8 cellular contexts compared by ENCODE assay signal in genomic region chr18:49813321-49814146, GRCh38. TPM values are rescaled to one million over a fixed set of nuclear protein-coding genes. Genes with fewer than 3 reads are reported as not detected.
DNase-seq lines count a peak whose midpoint lies in the region; ATAC-seq and TF ChIP-seq lines count a peak whose summit lies in the region.

Gene ACAA2, minus strand, starts transcription at chr18:49813533. Its CDS starts 49 bp downstream, at chr18:49813484.

- intact Hi-C loops in left ventricle myocardium superior (cut with micrococcal nuclease) (no loop called here), vagina (cut with DNase I) (no loop called here)

- peak within 1 kb of the TSS; percentile 92 for H3K27ac ChIP-seq in vagina

- H3K27me3 ChIP-seq in vagina = no peaks in the 10 kb centered on the region

- DNase-seq in NCI-H1436 (lab: John Stamatoyannopoulos, UW) (peak; percentile 65), T-helper 17 cell (peak; percentile 64 to 74 (median 73)), amygdala (lab: John Stamatoyannopoulos, UW) (peak; percentile 39 to 90 (median 80)), left ventricle myocardium superior (peak; percentile 93), putamen (ENCODE audit: low spot score) (peak; percentile 84), vagina (ENCODE audit: extremely low spot score in 2 of 2) (peak in 1 of 2 donors; percentile 93)

- TF ChIP-seq POLR2A in GM15510 (IDR thresholded peaks at IDR 0.05; ENCODE audit: borderline replicate concordance, extremely low read depth, insufficient read length) (peak; percentile 73), vagina (IDR thresholded peaks at IDR 0.05) (peak in 1 of 2 donors; percentile 45)

- ATAC-seq in HG02840 (IDR thresholded peaks at IDR 0.05; ENCODE audit: low FRiP score, unreplicated experiment) = peak; percentile 73
- ATAC-seq in T-helper 17 cell = peak; percentile 89
- ATAC-seq in left ventricle myocardium superior = peak; percentile 96

- H3K27ac Mint-ChIP-seq in T-helper 17 cell = peak within 1 kb of the TSS; percentile 95

- peak within 1 kb of the TSS; percentile 50 to 88 for H3K4me3 ChIP-seq in vagina

- peaks cover 7% of the 10 kb centered on the region for H3K36me3 Mint-ChIP-seq in T-helper 17 cell (ENCODE audit: low read depth)

- peaks cover 26% of the 10 kb centered on the region for H3K4me1 ChIP-seq in vagina

- H3K9me3 ChIP-seq in T-helper 17 cell (ENCODE audit: control insufficient read depth, low read length, poor library complexity, severe bottlenecking) (no peaks in the 10 kb centered on the region), vagina (no peaks in the 10 kb centered on the region)

- H3K36me3 ChIP-seq in vagina = no peaks in the 10 kb centered on the region

- H3K4me1 Mint-ChIP-seq in T-helper 17 cell = peaks cover 45% of the 10 kb centered on the region

- TF ChIP-seq CTCF in vagina (IDR thresholded peaks at IDR 0.05) = no peak

- no peaks in the 10 kb centered on the region for H3K27me3 Mint-ChIP-seq in T-helper 17 cell

- peak within 1 kb of the TSS; percentile 100 for H3K4me3 Mint-ChIP-seq in T-helper 17 cell

RNA-seq across cellular contexts. Expression of gene ACAA2, which starts in this region (rescaled TPM):
- total RNA-seq in T-helper 17 cell = 10 to 100 TPM; 19.8 to 21.4 TPM
- total RNA-seq in left ventricle myocardium superior = 397 TPM
- 50.6 TPM for total RNA-seq in vagina
